ENCODE assay signal across 8 cellular contexts in genomic region chrX:135973025-135973547, GRCh38.
DNase-seq lines count a peak whose midpoint lies in the region; ATAC-seq and TF ChIP-seq lines count a peak whose summit lies in the region.

No MANE protein-coding gene starts in this region.

- H3K4me3 Mint-ChIP-seq in nephron: peak overlapping the region; percentile 93 to 98 (median 94)

- H3K4me1 Mint-ChIP-seq in nephron: peaks cover 14% of the 10 kb centered on the region

- TF ChIP-seq POLR2A in erythroblast (IDR thresholded peaks at IDR 0.05; ENCODE audit: low read length): no peak

- no peaks in the 10 kb centered on the region for H3K27me3 Mint-ChIP-seq in nephron (ENCODE audit: low read depth)

- peak; percentile 51 for ATAC-seq in HG02938 (IDR thresholded peaks at IDR 0.05; ENCODE audit: unreplicated experiment)
- ATAC-seq in SK-N-SH treated with all-trans-retinoic acid at 6 μM for 48 hours: peak; percentile 55

- peak; percentile 21 for DNase-seq in SIG-M5 treated with dmso at 0.1 percent for 504 hours (lab: John Stamatoyannopoulos, UW; ENCODE audit: unreplicated experiment)
- no peak for DNase-seq in SIG-M5 (lab: John Stamatoyannopoulos, UW)
- peak; percentile 34 to 56 for DNase-seq in erythroblast (lab: John Stamatoyannopoulos, UW)
- no peak for DNase-seq in stimulated activated CD4-positive, alpha-beta T cell treated with anti-CD3 and anti-CD28 coated beads, Interleukin-4, amount 100 ng/mL, for 1 hour
- no peak for DNase-seq in SHP77 (lab: John Stamatoyannopoulos, UW)

- peaks cover 6% of the 10 kb centered on the region for H3K9me3 Mint-ChIP-seq in nephron

- peak overlapping the region; percentile 92 to 100 (median 99) for H3K27ac Mint-ChIP-seq in nephron

- no peaks in the 10 kb centered on the region for H3K36me3 Mint-ChIP-seq in nephron (ENCODE audit: low read depth)

- TF ChIP-seq CTCF in nephron (IDR thresholded peaks at IDR 0.05; ENCODE audit: unreplicated experiment in 3 of 3): no peak

TF ChIP-seq in SK-N-SH treated with all-trans-retinoic acid at 6 μM for 48 hours, 23 proteins besides CTCF, POLR2A, EP300 and RAD21:
- TF ChIP-seq POU6F1 (CRISPR knock-in tag; IDR thresholded peaks at IDR 0.05; ENCODE audit: borderline replicate concordance, low read depth): no peak
- TF ChIP-seq ZC3H10 (CRISPR knock-in tag; IDR thresholded peaks at IDR 0.05): no peak
- TF ChIP-seq ZFP30 (CRISPR knock-in tag; IDR thresholded peaks at IDR 0.05): no peak
- TF ChIP-seq PATZ1 (CRISPR knock-in tag; IDR thresholded peaks at IDR 0.05; ENCODE audit: borderline replicate concordance): no peak
- TF ChIP-seq SNAI2 (CRISPR knock-in tag; IDR thresholded peaks at IDR 0.05): no peak
- no peak for TF ChIP-seq ZNF565 (CRISPR knock-in tag; conservative IDR thresholded peaks at IDR 0.05; ENCODE audit: low read depth)
- no peak for TF ChIP-seq CSDC2 (CRISPR knock-in tag; IDR thresholded peaks at IDR 0.05)
- no peak for TF ChIP-seq ZNF8 (CRISPR knock-in tag; IDR thresholded peaks at IDR 0.05)
- TF ChIP-seq ISL1 (CRISPR knock-in tag; IDR thresholded peaks at IDR 0.05): no peak
- TF ChIP-seq TOX (CRISPR knock-in tag; IDR thresholded peaks at IDR 0.05; ENCODE audit: borderline replicate concordance): no peak
- TF ChIP-seq ARNTL (CRISPR knock-in tag; IDR thresholded peaks at IDR 0.05; ENCODE audit: borderline replicate concordance, low read depth): no peak
- TF ChIP-seq TSHZ2 (CRISPR knock-in tag; IDR thresholded peaks at IDR 0.05): no peak
- no peak for TF ChIP-seq ZNF70 (CRISPR knock-in tag; IDR thresholded peaks at IDR 0.05)
- no peak for TF ChIP-seq CREB5 (CRISPR knock-in tag; IDR thresholded peaks at IDR 0.05; ENCODE audit: low read depth)
- TF ChIP-seq OSR1 (CRISPR knock-in tag; IDR thresholded peaks at IDR 0.05): no peak
- no peak for TF ChIP-seq TCF4 (CRISPR knock-in tag; IDR thresholded peaks at IDR 0.05; ENCODE audit: borderline replicate concordance)
- TF ChIP-seq ZFP3 (CRISPR knock-in tag; IDR thresholded peaks at IDR 0.05): no peak

Comparison
In these comparisons a context has a peak if more than half of its experiments do, and no peak if none do; other contexts are left out.
1. DNase-seq: peak in SIG-M5 treated with dmso at 0.1 percent for 504 hours (single experiment) and erythroblast (2 of 2); none in SIG-M5 (single experiment), stimulated activated CD4-positive, alpha-beta T cell treated with anti-CD3 and anti-CD28 coated beads, Interleukin-4, amount 100 ng/mL, for 1 hour (single experiment) and SHP77 (0 of 2).